In the genomic region with DNA sequence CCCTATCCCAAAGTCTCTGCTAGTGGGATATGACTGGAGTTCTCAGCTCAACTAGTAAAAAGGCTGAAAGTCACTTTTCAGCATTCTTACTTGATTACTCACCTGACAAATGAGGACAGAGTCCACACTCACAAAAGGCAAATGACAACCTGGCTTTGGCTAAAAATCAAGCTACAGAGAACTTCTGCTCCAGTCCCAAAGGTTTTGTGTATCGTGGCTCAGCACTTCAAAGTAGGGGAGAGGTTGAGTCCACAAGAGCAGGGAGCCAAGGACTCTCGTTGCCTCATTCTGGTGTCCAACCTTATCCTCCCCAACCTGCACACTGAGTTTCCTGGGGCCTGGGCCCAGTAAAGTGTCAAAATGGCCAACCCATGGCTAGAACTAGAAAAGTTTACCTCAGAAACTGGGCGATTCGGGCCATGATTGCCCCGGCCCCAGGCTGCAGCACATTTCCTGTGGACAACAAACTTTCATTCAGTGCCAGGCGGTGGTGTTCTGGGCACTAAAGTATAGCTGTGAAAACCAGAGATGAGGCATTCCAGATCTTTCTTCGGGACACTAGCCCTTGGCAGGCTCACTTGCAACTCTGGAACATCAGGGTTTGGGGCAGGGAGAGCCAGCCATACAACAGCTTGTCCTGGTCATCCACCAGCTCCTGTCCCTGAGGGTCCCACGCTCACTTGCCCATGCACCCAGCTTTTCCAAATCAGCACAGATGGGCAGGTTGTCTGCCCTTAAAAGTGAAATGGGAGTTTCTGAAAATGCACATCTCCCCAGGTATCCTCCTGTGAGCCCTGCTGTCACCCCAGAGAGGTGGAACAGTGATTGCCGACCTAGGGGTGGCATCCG, we compare ENCODE assay signal across 13 cellular contexts. TPM values are rescaled to one million over a fixed set of nuclear protein-coding genes. Genes with fewer than 3 reads are reported as not detected.
DNase-seq lines count a peak whose midpoint lies in the region; ATAC-seq, FAIRE-seq and TF ChIP-seq lines count a peak whose summit lies in the region.
"Had no signal": no experiment of that assay in that cellular context is flagged by ENCODE, and none has a peak within 500 bp of the region (broad histone marks: within the 10 kb centered on the region; RNA-seq: fewer than 3 reads in every experiment).

No MANE protein-coding gene starts in this region.

- H3K9me3 ChIP-seq in GM12878 (replicated peaks; ENCODE audit: control insufficient read depth, insufficient read depth, low read length) (no peaks in the 10 kb centered on the region; the same call in 2 of the 3 replicates), transverse colon (no peaks in the 10 kb centered on the region)
- H3K9me3 ChIP-seq: left ventricle myocardium inferior had no signal

- H3K23ac ChIP-seq in mesendoderm (ENCODE audit: low read length) = no peak overlapping the region

- SMC1A ChIA-PET in GM12878 (lab: Charles Lee; ENCODE audit: uncharacterized antibody, unreplicated experiment) = interaction anchor here (0.8 to 4.4 kb wide), 10 partner anchors 8 to 346 kb away, joined by 3 to 18 read pairs (median 4); partner anchors contain the start of gene OXSR1

- H2AK5ac ChIP-seq in mesendoderm (ENCODE audit: low read length) = no peak overlapping the region

- no peak overlapping the region for H3K9ac ChIP-seq in GM12878 (ENCODE audit: control insufficient read depth, insufficient read depth, low read length)
- no peak overlapping the region for H3K9ac ChIP-seq in mesendoderm (ENCODE audit: low read length)

- in situ Hi-C loops in GM12878 (cut with MboI) = no loop called here
- in situ Hi-C loops in transverse colon (cut with MboI; ENCODE audit: low pct_ligation_motif_present in 1 of 4, low pct_unique_long_range_greater_than_20kb in 1 of 4, low sequenced_read_pairs in 3 of 4) = loop anchor here in 2 of 4 donors (25.0 kb wide), 2 partner anchors 329 to 354 kb away; partner anchors contain the start of genes ACVR2B (in 1 of the 2) and EXOG (in 1 of the 2)

- TSS peak; percentile 38 for BruUV-seq in GM12878 (replicated peaks; lab: Mats Ljungman, UMichigan)

- no peaks in the 10 kb centered on the region for H3K27me3 ChIP-seq in GM12878 (replicated peaks in 1 of 2; ENCODE audit: control insufficient read depth in 2 of 2, insufficient read depth in 2 of 2, low read length in 1 of 2)
- no peaks in the 10 kb centered on the region for H3K27me3 ChIP-seq in mesendoderm (ENCODE audit: insufficient read depth, low read length, poor library complexity)
- no peaks in the 10 kb centered on the region for H3K27me3 ChIP-seq in transverse colon

- POLR2A ChIA-PET in GM12878 (lab: Charles Lee) = interaction anchor here (1.1 kb wide), 1 partner anchor 45 kb away, joined by 3 read pairs; no protein-coding TSS in a partner anchor

- TF ChIP-seq POLR2A in GM12878 (IDR thresholded peaks at IDR 0.05; ENCODE audit: low read depth, low read length) = no peak
- TF ChIP-seq POLR2A in transverse colon (IDR thresholded peaks at IDR 0.05) = no peak

- H3K4me2 ChIP-seq in GM12878 (ENCODE audit: control insufficient read depth, insufficient read depth) = peak overlapping the region; percentile 26; the same call in 1 of the 2 replicates
- no peak overlapping the region for H3K4me2 ChIP-seq in mesendoderm (ENCODE audit: low read length)

- H3K79me2 ChIP-seq in GM12878 (ENCODE audit: control insufficient read depth, insufficient read depth, low read length) = peaks cover 39% of the 10 kb centered on the region
- H3K79me2 ChIP-seq in mesendoderm (ENCODE audit: control insufficient read depth, insufficient read depth, low read length) = peaks cover 7% of the 10 kb centered on the region

- H3K4me1 ChIP-seq in GM12878 (ENCODE audit: control insufficient read depth, insufficient read depth, low read length) = peaks cover 27% of the 10 kb centered on the region
- H3K4me1 ChIP-seq in mesendoderm (ENCODE audit: control insufficient read depth, low read depth, low read length) = peaks cover 6% of the 10 kb centered on the region
- peaks cover 26 to 57% (median 42%) of the 10 kb centered on the region in 4 donors for H3K4me1 ChIP-seq in transverse colon

- DNase-seq in activated effector memory CD4-positive, alpha-beta T cell treated with anti-CD3 and anti-CD28 coated beads, Interleukin-2, amount 50 U/mL, for 16 hours = peak; percentile 49
- DNase-seq in activated effector memory CD4-positive, alpha-beta T cell treated with Interleukin-2 at 50 U/mL for 16 hours = no peak
- DNase-seq in GM12878 (ENCODE audit: low read depth, low spot score) (no peak), mesendoderm (peak; percentile 60), transverse colon (peak; percentile 46), D341Med (ENCODE audit: low spot score) (no peak)
- DNase-seq: foreskin melanocyte, left ventricle myocardium inferior, WERI-Rb-1 had no signal

- peaks cover 5% of the 10 kb centered on the region for H4K20me1 ChIP-seq in GM12878 (ENCODE audit: control insufficient read depth, insufficient read depth)

- no peak overlapping the region for H2BK5ac ChIP-seq in mesendoderm (ENCODE audit: low read length)

- no peak overlapping the region for H2BK120ac ChIP-seq in mesendoderm (ENCODE audit: low read depth, low read length)

- no peak overlapping the region for H2BK15ac ChIP-seq in mesendoderm (replicated peaks; ENCODE audit: low read depth)

- RAD21 ChIA-PET in GM12878 (lab: Charles Lee; ENCODE audit: unreplicated experiment) = interaction anchor here (0.7 to 1.1 kb wide), 3 partner anchors 31 to 164 kb away, joined by 3 to 4 read pairs (median 3); partner anchors contain the start of gene SLC22A14

- no peak for TF ChIP-seq CTCF in GM12878 (IDR thresholded peaks at IDR 0.05 in 2 of 3, conservative IDR thresholded peaks at IDR 0.05 in 1 of 3; ENCODE audit: control insufficient read depth in 2 of 3, extremely low read depth in 1 of 3, insufficient read depth in 1 of 3, low read depth in 3 of 3, low read length in 3 of 3)
- no peak for TF ChIP-seq CTCF in transverse colon (IDR thresholded peaks at IDR 0.05)

- intact Hi-C loops in GM12878 (cut with micrococcal nuclease; ENCODE audit: unreplicated experiment) = no loop called here
- intact Hi-C loops in transverse colon (cut with DNase I; ENCODE audit: low total_unique reads) = no loop called here

- H2AFZ ChIP-seq in GM12878 (ENCODE audit: control insufficient read depth, low read depth, low read length) = no peak overlapping the region

- 98% methylated on average over 10 of the region's 10 CpGs for WGBS in GM12878 (ENCODE audit: insufficient coverage, insufficient replicate concordance, low lambda C conversion rate, missing lambda C conversion rate)
- WGBS in mesendoderm (ENCODE audit: extremely low coverage, insufficient coverage, low lambda C conversion rate) = no CpG with 5 or more reads among the region's 10 CpGs
- WGBS in transverse colon (ENCODE audit: low coverage in 1 of 2), 2 donors = 68% methylated on average over 10 of the region's 10 CpGs; no CpG with 5 or more reads in 1 of the 2 donors

- H3K56ac ChIP-seq in mesendoderm (ENCODE audit: low read length) = peak overlapping the region; percentile 44

- peaks cover 10% of the 10 kb centered on the region for H3K79me1 ChIP-seq in mesendoderm (ENCODE audit: low read length)

- no peak for FAIRE-seq in GM12878 (lab: Jason Lieb, UNC)
- FAIRE-seq: G401.6 had no signal

- TF ChIP-seq EP300 in GM12878 (IDR thresholded peaks at IDR 0.05; ENCODE audit: borderline replicate concordance in 1 of 2, control insufficient read depth in 1 of 2, low read depth in 2 of 2, low read length in 2 of 2) (no peak), transverse colon (IDR thresholded peaks at IDR 0.05; ENCODE audit: low read depth) (no peak)

- CTCF ChIA-PET in GM12878 (lab: Yijun Ruan, JAX) = interaction anchor here (0.5 to 6.0 kb wide), 13 partner anchors 8 to 213 kb away, joined by 3 to 54 read pairs (median 3); partner anchors contain the start of genes OXSR1 and XYLB

- no peak for ATAC-seq in GM12878
- no peak for ATAC-seq in HG03108 (IDR thresholded peaks at IDR 0.05; ENCODE audit: unreplicated experiment)
- ATAC-seq in HG03196 (IDR thresholded peaks at IDR 0.05; ENCODE audit: unreplicated experiment) = no peak

- H4K5ac ChIP-seq in mesendoderm (ENCODE audit: low read length) = no peak overlapping the region

- no peak overlapping the region for H3K4ac ChIP-seq in mesendoderm (ENCODE audit: low read depth, low read length)

- H3K27ac ChIP-seq in GM12878 (ENCODE audit: control insufficient read depth, insufficient read depth) = no peak overlapping the region
- H3K27ac ChIP-seq in mesendoderm (ENCODE audit: low read depth, low read length) = no peak overlapping the region
- peak overlapping the region; percentile 57 to 69 (median 62) for H3K27ac ChIP-seq in transverse colon
- H3K27ac ChIP-seq: left ventricle myocardium inferior, WERI-Rb-1 had no signal

- H4K8ac ChIP-seq in mesendoderm (ENCODE audit: low read depth, low read length) = no peak overlapping the region

- H3K36me3 ChIP-seq in GM12878 (ENCODE audit: control insufficient read depth in 2 of 2, insufficient read depth in 2 of 2, low read length in 1 of 2) = peaks cover 3 to 30% of the 10 kb centered on the region in 2 experiments
- peaks cover 8% of the 10 kb centered on the region for H3K36me3 ChIP-seq in mesendoderm (ENCODE audit: control insufficient read depth, insufficient read depth, low read length)
- peaks cover 0 to 18% (median 7%) of the 10 kb centered on the region in 4 donors for H3K36me3 ChIP-seq in transverse colon

- H3K4me3 ChIP-seq in GM12878 = no peak overlapping the region
- no peak overlapping the region for H3K4me3 ChIP-seq in mesendoderm (ENCODE audit: low read length)
- no peak overlapping the region for H3K4me3 ChIP-seq in transverse colon
- H3K4me3 ChIP-seq: left ventricle myocardium inferior had no signal

- H3K18ac ChIP-seq in mesendoderm (ENCODE audit: low read length) = no peak overlapping the region

- TF ChIP-seq RAD21 in GM12878 (IDR thresholded peaks at IDR 0.05; ENCODE audit: insufficient read depth, low read depth, low read length) = no peak

RNA-seq across cellular contexts. Expression of gene ACAA1, which starts 3.1 kb away (rescaled TPM):
- 37.3 and 41.0 TPM in 2 replicates for total RNA-seq in GM12878 (2013; cell fraction: nucleolus; rRNA removed)
- total RNA-seq in GM12878 (2014; rRNA removed) (41.9 and 56.5 TPM in 2 replicates), GM12878 (2014; rRNA removed; fragmentation: Illumina TruSeq; extraction: Trizol) (41.0 and 43.3 TPM in 2 replicates), GM12878 (2021) (65.6 and 68.1 TPM in 2 replicates), transverse colon (100 to 1,000 TPM; 123 to 278 (median 204) TPM)
- polyA plus RNA-seq in GM12878 (2011; ENCODE audit: low read depth) = 24.5 TPM
- polyA plus RNA-seq in GM12878 (2011; rRNA removed) (54.9 and 85.4 TPM in 2 replicates), GM12878 (2014; fragmentation: Illumina TruSeq; extraction: Trizol) (24.5 and 51.5 TPM in 2 replicates), GM12878 (2014; fragmentation: Nextera tagmentation; extraction: Ambion mirVana) (10 to 100 TPM in 1 of 2 experiments, 1 to 10 TPM in 1; 5.7 to 12.6 TPM), GM12878 (2014; rRNA removed) (79.2 and 90.2 TPM in 2 replicates), GM12878 (2016; fragmentation: Nextera tagmentation; extraction: Ambion mirVana) (10 to 100 TPM; 64.8 to 75.1 TPM)
- 80.7 and 120 TPM in 2 replicates for polyA plus RNA-seq in GM12878 (2011; cell fraction: cytosol; rRNA removed)
- 330 and 337 TPM in 2 replicates for polyA plus RNA-seq in GM12878 (2011; cell fraction: nucleus; rRNA removed)
- 49.4 and 50.7 TPM in 2 replicates for polyA plus RNA-seq in GM12878 (2012)
- 73.1 and 103 TPM in 2 replicates for polyA minus RNA-seq in GM12878 (2011; rRNA and poly(A)+ RNA removed)
- 21.1 and 21.5 TPM in 2 replicates for polyA minus RNA-seq in GM12878 (2011; cell fraction: cytosol; rRNA and poly(A)+ RNA removed)
- polyA minus RNA-seq in GM12878 (2011; cell fraction: nucleus; rRNA and poly(A)+ RNA removed) = 90.7 and 132 TPM in 2 replicates
- polyA plus RNA-seq in mesendoderm (2013, experiment 1 of 2) = 16.5 TPM
- polyA plus RNA-seq in mesendoderm (2013, experiment 2 of 2) = 16.7 TPM

RNA-seq across cellular contexts. Expression of gene MYD88, which starts 4.7 kb away (rescaled TPM):
- 12.8 and 14.6 TPM in 2 replicates for total RNA-seq in GM12878 (2013; cell fraction: nucleolus; rRNA removed)
- total RNA-seq in GM12878 (2014; rRNA removed) (28.7 and 38.6 TPM in 2 replicates), GM12878 (2014; rRNA removed; fragmentation: Illumina TruSeq; extraction: Trizol) (5.5 and 6.2 TPM in 2 replicates), GM12878 (2021) (65.6 and 67.7 TPM in 2 replicates), transverse colon (10 to 100 TPM; 49.0 to 82.2 (median 76.5) TPM)
- polyA plus RNA-seq in GM12878 (2011; ENCODE audit: low read depth) = 37.6 TPM
- polyA plus RNA-seq in GM12878 (2011; rRNA removed) (41.6 and 61.7 TPM in 2 replicates), GM12878 (2014; fragmentation: Illumina TruSeq; extraction: Trizol) (83.0 and 84.8 TPM in 2 replicates), GM12878 (2014; fragmentation: Nextera tagmentation; extraction: Ambion mirVana) (10 to 100 TPM; 37.6 to 82.0 TPM), GM12878 (2014; rRNA removed) (80.2 and 96.7 TPM in 2 replicates), GM12878 (2016; fragmentation: Nextera tagmentation; extraction: Ambion mirVana) (10 to 100 TPM; 69.4 to 83.4 TPM)
- 93.6 and 108 TPM in 2 replicates for polyA plus RNA-seq in GM12878 (2011; cell fraction: cytosol; rRNA removed)
- 83.5 and 84.2 TPM in 2 replicates for polyA plus RNA-seq in GM12878 (2011; cell fraction: nucleus; rRNA removed)
- polyA plus RNA-seq in GM12878 (2012) = 39.3 and 44.4 TPM in 2 replicates
- polyA minus RNA-seq in GM12878 (2011; rRNA and poly(A)+ RNA removed) = 82.8 and 102 TPM in 2 replicates
- polyA minus RNA-seq in GM12878 (2011; cell fraction: cytosol; rRNA and poly(A)+ RNA removed) = 29.2 and 32.2 TPM in 2 replicates
- 38.7 and 48.3 TPM in 2 replicates for polyA minus RNA-seq in GM12878 (2011; cell fraction: nucleus; rRNA and poly(A)+ RNA removed)
- polyA plus RNA-seq in mesendoderm (2013, experiment 1 of 2) = 26.2 TPM
- polyA plus RNA-seq in mesendoderm (2013, experiment 2 of 2) = 26.8 TPM
- total RNA-seq: HT1080 had no signal

RNA-seq across cellular contexts. Expression of gene OXSR1, which starts 31.6 kb away (rescaled TPM):
- 74.1 and 78.0 TPM in 2 replicates for total RNA-seq in GM12878 (2013; cell fraction: nucleolus; rRNA removed)
- total RNA-seq in GM12878 (2014; rRNA removed) = 34.7 and 37.1 TPM in 2 replicates
- total RNA-seq in GM12878 (2014; rRNA removed; fragmentation: Illumina TruSeq; extraction: Trizol) = 36.9 and 38.3 TPM in 2 replicates
- total RNA-seq in GM12878 (2021) = 45.2 and 48.0 TPM in 2 replicates
- polyA plus RNA-seq in GM12878 (2011; ENCODE audit: low read depth) = 26.5 TPM
- polyA plus RNA-seq in GM12878 (2011; rRNA removed) = 54.6 and 74.8 TPM in 2 replicates
- 27.8 and 35.0 TPM in 2 replicates for polyA plus RNA-seq in GM12878 (2011; cell fraction: cytosol; rRNA removed)
- polyA plus RNA-seq in GM12878 (2011; cell fraction: nucleus; rRNA removed) = 41.7 and 47.3 TPM in 2 replicates
- 28.8 and 37.7 TPM in 2 replicates for polyA plus RNA-seq in GM12878 (2012)
- 50.3 and 59.6 TPM in 2 replicates for polyA plus RNA-seq in GM12878 (2014; fragmentation: Illumina TruSeq; extraction: Trizol)
- polyA plus RNA-seq in GM12878 (2014; fragmentation: Nextera tagmentation; extraction: Ambion mirVana) = 10 to 100 TPM; 12.4 to 16.9 TPM
- polyA plus RNA-seq in GM12878 (2014; rRNA removed) = 35.0 and 36.7 TPM in 2 replicates
- 10 to 100 TPM; 18.0 to 18.8 TPM for polyA plus RNA-seq in GM12878 (2016; fragmentation: Nextera tagmentation; extraction: Ambion mirVana)
- polyA minus RNA-seq in GM12878 (2011; rRNA and poly(A)+ RNA removed) = 41.5 and 45.9 TPM in 2 replicates
- 15.1 and 23.0 TPM in 2 replicates for polyA minus RNA-seq in GM12878 (2011; cell fraction: cytosol; rRNA and poly(A)+ RNA removed)
- 26.2 and 34.1 TPM in 2 replicates for polyA minus RNA-seq in GM12878 (2011; cell fraction: nucleus; rRNA and poly(A)+ RNA removed)
- polyA plus RNA-seq in mesendoderm (2013, experiment 1 of 2) = 24.2 TPM
- polyA plus RNA-seq in mesendoderm (2013, experiment 2 of 2) = 24.6 TPM
- total RNA-seq in transverse colon = 10 to 100 TPM; 35.9 to 47.9 (median 43.5) TPM

Comparison
In these comparisons a context has a peak if more than half of its experiments do, and no peak if none do; other contexts are left out.
1. DNase-seq: peak in activated effector memory CD4-positive, alpha-beta T cell treated with anti-CD3 and anti-CD28 coated beads, Interleukin-2, amount 50 U/mL, for 16 hours (single experiment), mesendoderm (single experiment) and transverse colon (single experiment); none in activated effector memory CD4-positive, alpha-beta T cell treated with Interleukin-2 at 50 U/mL for 16 hours (single experiment), GM12878 (single experiment) and D341Med (single experiment).
2. H3K27ac ChIP-seq: peak in transverse colon (4 of 4); none in GM12878 (single experiment) and mesendoderm (single experiment).